Comparison of ENCODE assay signal across 16 cellular contexts in genomic region chr2:197850882-197851281, GRCh38. TPM values are rescaled to one million over a fixed set of nuclear protein-coding genes. Genes with fewer than 3 reads are reported as not detected.
DNase-seq lines count a peak whose midpoint lies in the region; ATAC-seq, FAIRE-seq and TF ChIP-seq lines count a peak whose summit lies in the region.
"Had no signal": no experiment of that assay in that cellular context is flagged by ENCODE, and none has a peak within 500 bp of the region (broad histone marks: within the 10 kb centered on the region; RNA-seq: fewer than 3 reads in every experiment).

No MANE protein-coding gene starts in this region.

- no peaks in the 10 kb centered on the region for H3K36me3 ChIP-seq in hepatocyte (replicated peaks; ENCODE audit: insufficient read depth, low read depth)

- POLR2A ChIA-PET in AG04450 (lab: Yijun Ruan, JAX): no interaction called here

- H3K9me2 ChIP-seq in hepatocyte (replicated peaks; ENCODE audit: insufficient read depth): no peaks in the 10 kb centered on the region

- no peaks in the 10 kb centered on the region for H3K4me1 ChIP-seq in hepatocyte (ENCODE audit: insufficient read depth)
- H3K4me1 ChIP-seq: A549 had no signal

- H3K79me2 ChIP-seq in hepatocyte: no peaks in the 10 kb centered on the region

- TF ChIP-seq CTCF in AG04450 (IDR thresholded peaks at IDR 0.05; ENCODE audit: low read depth, low read length) (no peak), hepatocyte (IDR thresholded peaks at IDR 0.05; ENCODE audit: poor library complexity) (no peak), lower leg skin (IDR thresholded peaks at IDR 0.05) (no peak)

- ATAC-seq in HG02885 (IDR thresholded peaks at IDR 0.05; ENCODE audit: poor library complexity, unreplicated experiment) (no peak), HG03280 (IDR thresholded peaks at IDR 0.05; ENCODE audit: unreplicated experiment) (no peak)
- ATAC-seq: A549 had no signal

- H3K27ac ChIP-seq in AG04450 (ENCODE audit: low read depth, low read length) (no peak overlapping the region), cingulate gyrus (ENCODE audit: low read depth, low read length) (peak overlapping the region; percentile 89), hepatocyte (no peak overlapping the region)
- H3K27ac ChIP-seq: A549 had no signal

- 47% methylated on average over 3 of the region's 3 CpGs for WGBS in hepatocyte (ENCODE audit: low lambda C conversion rate, missing lambda C conversion rate)
- WGBS in lower leg skin, 2 donors: 62 to 63% methylated on average over 3 of the region's 3 CpGs

- intact Hi-C loops in lower leg skin (cut with DNase I; ENCODE audit: low total_unique reads): no loop called here

- no peak for TF ChIP-seq POLR2A in lower leg skin (IDR thresholded peaks at IDR 0.05)

- H3K9me3 ChIP-seq in AG04450 (ENCODE audit: control insufficient read depth, insufficient read depth, low read length): no peaks in the 10 kb centered on the region
- no peaks in the 10 kb centered on the region for H3K9me3 ChIP-seq in hepatocyte (ENCODE audit: low read depth)
- H3K9me3 ChIP-seq: A549 had no signal

- H3K4me3 ChIP-seq in AG04450 (ENCODE audit: low read depth, low read length): no peak overlapping the region
- H3K4me3 ChIP-seq in hepatocyte: no peak overlapping the region
- no peak overlapping the region for H3K4me3 ChIP-seq in lower leg skin (ENCODE audit: low read depth, poor library complexity, severe bottlenecking)
- H3K4me3 ChIP-seq: A549 had no signal

- H3K27me3 ChIP-seq in AG04450 (ENCODE audit: control insufficient read depth, insufficient read depth, low read length) (no peaks in the 10 kb centered on the region), hepatocyte (peaks cover 3% of the 10 kb centered on the region)

- no peak for FAIRE-seq in GM19239 (lab: Jason Lieb, UNC)
- FAIRE-seq: A549 had no signal

- H3K4me2 ChIP-seq in hepatocyte: no peak overlapping the region
- H3K4me2 ChIP-seq: A549 had no signal

- DNase-seq in AG04450 (ENCODE audit: low read depth, low spot score): peak; percentile 18
- DNase-seq in NCI-H226: peak; percentile 22
- DNase-seq in hepatocyte (ENCODE audit: low spot score): peak; percentile 13
- DNase-seq in lower leg skin (ENCODE audit: low spot score in 2 of 2): no peak
- no peak for DNase-seq in GM19239 (ENCODE audit: insufficient read length, low spot score)
- DNase-seq: DMS79; GDM1; HCEC 1CT; NCI-H1092; NCI-H2107; NCI-H345; NK-92 treated with Interleukin-12 subunit alpha and Interleukin-12 subunit beta, amount 100 ng/mL, for 24 hours had no signal

- CTCF ChIA-PET in AG04450 (lab: Charles Lee): interaction anchor here (0.6 to 2.2 kb wide), 5 partner anchors 13 to 93 kb away, joined by 3 to 10 read pairs (median 3); no protein-coding TSS in a partner anchor

- H2AFZ ChIP-seq in hepatocyte: no peak overlapping the region

- H4K20me1 ChIP-seq in hepatocyte (ENCODE audit: insufficient read depth, poor library complexity, severe bottlenecking): no peaks in the 10 kb centered on the region

RNA-seq across cellular contexts. Expression of gene PLCL1, which starts 46.5 kb away (rescaled TPM):
- polyA plus RNA-seq in AG04450 (2011; rRNA removed) (0.22 and 0.43 TPM in 2 replicates), hepatocyte (0.37 and 0.43 TPM in 2 replicates)
- polyA minus RNA-seq in AG04450 (2011; rRNA and poly(A)+ RNA removed): 0.28 and 0.39 TPM in 2 replicates
- total RNA-seq in hepatocyte (2.2 and 2.4 TPM in 2 replicates), lower leg skin (1 to 10 TPM; 1.0 to 3.7 (median 2.6) TPM)

Comparison
In these comparisons a context has a peak if more than half of its experiments do, and no peak if none do; other contexts are left out.
1. DNase-seq: peak in AG04450 (single experiment), NCI-H226 (single experiment) and hepatocyte (single experiment); none in lower leg skin (0 of 2) and GM19239 (single experiment).